ENCODE assay signal across 11 cellular contexts in the genomic region with DNA sequence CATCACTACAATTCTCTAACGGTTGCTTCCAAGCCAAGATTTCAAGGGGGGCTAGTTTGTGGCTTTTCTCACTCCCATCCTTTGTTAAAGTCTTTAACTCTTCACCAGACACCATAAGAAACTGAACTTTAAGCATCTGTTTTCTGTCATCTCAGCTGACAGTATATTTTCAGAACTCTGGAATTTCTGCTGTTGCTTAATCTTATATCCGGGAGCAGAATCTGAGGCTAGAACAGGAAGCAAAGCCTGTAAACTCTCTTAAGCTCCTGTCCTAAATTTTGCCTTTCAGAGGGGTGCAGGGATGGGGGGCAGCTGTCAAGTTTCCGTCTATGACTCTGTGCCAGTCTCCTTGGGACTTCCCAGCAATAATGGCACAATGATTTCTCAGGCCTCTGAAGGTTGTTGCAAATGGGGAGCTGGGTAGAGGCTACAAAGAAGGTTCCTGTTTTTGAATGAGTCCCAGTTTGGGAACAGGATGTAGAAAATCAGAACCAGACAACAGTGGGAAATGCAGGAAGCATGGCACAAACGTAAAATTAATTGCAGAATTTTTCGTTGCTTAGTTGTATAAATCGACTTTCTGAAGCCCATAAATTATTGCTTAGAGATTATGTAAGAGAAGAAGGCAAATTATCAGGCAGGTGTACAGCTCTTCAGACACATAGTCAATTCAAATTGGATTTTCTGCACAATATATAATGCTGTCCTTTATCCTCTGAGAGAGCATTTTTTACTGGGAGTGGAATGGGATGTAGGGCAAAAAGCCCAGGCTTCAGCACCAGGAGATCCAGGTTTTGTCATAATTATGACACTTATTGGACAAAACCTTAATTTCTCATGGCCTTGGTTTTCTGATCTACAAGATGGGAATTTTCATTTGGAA.
A peak's percentile ranks its signal among the peaks of the same experiment; 100 is the strongest.
DNase-seq lines count a peak whose midpoint lies in the region; ATAC-seq and TF ChIP-seq lines count a peak whose summit lies in the region.
"Had no signal": no experiment of that assay in that cellular context is flagged by ENCODE, and none has a peak within 500 bp of the region (broad histone marks: within the 10 kb centered on the region; RNA-seq: fewer than 3 reads in every experiment).

No MANE protein-coding gene starts in this region.

- H3K4me1 ChIP-seq in right cardiac atrium (ENCODE audit: control insufficient read depth, insufficient read depth, low read length) (peaks cover 2% of the 10 kb centered on the region), spleen (peaks cover 4 to 10% (median 8%) of the 10 kb centered on the region in 6 donors)

- no peak overlapping the region for H3K4me3 ChIP-seq in astrocyte of the cerebellum (ENCODE audit: low read depth, low read length)
- H3K4me3 ChIP-seq in right cardiac atrium (ENCODE audit: low read length) = no peak overlapping the region
- no peak overlapping the region for H3K4me3 ChIP-seq in spleen

- DNase-seq in HCEC 1CT (peak; percentile 91), astrocyte of the cerebellum (ENCODE audit: low read depth) (peak; percentile 33), right cardiac atrium (no peak), spleen (no peak), hippocampal formation (lab: John Stamatoyannopoulos, UW) (no peak)
- DNase-seq: cerebellar nuclear complex, NCI-H1417, nephron progenitor cell had no signal

- in situ Hi-C loops in astrocyte of the cerebellum (cut with HindIII; ENCODE audit: low sequenced_read_pairs) = no loop called here

- intact Hi-C loops in right cardiac atrium (cut with DNase I) = no loop called here
- intact Hi-C loops in spleen (cut with DNase I; ENCODE audit: low total_unique reads) = no loop called here

- TF ChIP-seq CTCF in astrocyte of the cerebellum (IDR thresholded peaks at IDR 0.05; ENCODE audit: low read depth, low read length, missing control alignments) (no peak), spleen (IDR thresholded peaks at IDR 0.05 in 8 of 11, conservative IDR thresholded peaks at IDR 0.05 in 3 of 11) (no peak)

- H3K27ac ChIP-seq in right cardiac atrium (ENCODE audit: low read length) = no peak overlapping the region
- peak overlapping the region in 6 of 8 donors; percentile 7 to 58 (median 40) for H3K27ac ChIP-seq in spleen

- ATAC-seq in right cardiac atrium = peak; percentile 52 to 61
- ATAC-seq in GM21515 (IDR thresholded peaks at IDR 0.05; ENCODE audit: unreplicated experiment) = no peak
- ATAC-seq in HG02973 (IDR thresholded peaks at IDR 0.05; ENCODE audit: unreplicated experiment) = no peak
- ATAC-seq in HG02623 (IDR thresholded peaks at IDR 0.05; ENCODE audit: unreplicated experiment) = no peak

- H3K27me3 ChIP-seq in right cardiac atrium (ENCODE audit: control insufficient read depth, insufficient read depth) (no peaks in the 10 kb centered on the region), spleen (replicated peaks in 1 of 7) (no peaks in the 10 kb centered on the region)

- 27% methylated on average over 6 of the region's 6 CpGs for WGBS in right cardiac atrium
- WGBS in spleen, 5 donors = 4 to 8% (median 6%) methylated on average over 6 of the region's 6 CpGs

- TF ChIP-seq POLR2A in spleen (IDR thresholded peaks at IDR 0.05) = no peak

- H3K9me3 ChIP-seq in right cardiac atrium (ENCODE audit: control insufficient read depth, low read length) (no peaks in the 10 kb centered on the region), spleen (no peaks in the 10 kb centered on the region)

- H3K36me3 ChIP-seq in spleen = no peaks in the 10 kb centered on the region

Comparison
In these comparisons a context has a peak if more than half of its experiments do, and no peak if none do; other contexts are left out.
1. DNase-seq: peak in HCEC 1CT (single experiment) and astrocyte of the cerebellum (single experiment); none in right cardiac atrium (0 of 3), spleen (single experiment) and hippocampal formation (0 of 2).
2. ATAC-seq: peak in right cardiac atrium (2 of 2); none in GM21515 (single experiment), HG02973 (single experiment) and HG02623 (single experiment).